ENCODE assay signal across 10 cellular contexts in the genomic region with DNA sequence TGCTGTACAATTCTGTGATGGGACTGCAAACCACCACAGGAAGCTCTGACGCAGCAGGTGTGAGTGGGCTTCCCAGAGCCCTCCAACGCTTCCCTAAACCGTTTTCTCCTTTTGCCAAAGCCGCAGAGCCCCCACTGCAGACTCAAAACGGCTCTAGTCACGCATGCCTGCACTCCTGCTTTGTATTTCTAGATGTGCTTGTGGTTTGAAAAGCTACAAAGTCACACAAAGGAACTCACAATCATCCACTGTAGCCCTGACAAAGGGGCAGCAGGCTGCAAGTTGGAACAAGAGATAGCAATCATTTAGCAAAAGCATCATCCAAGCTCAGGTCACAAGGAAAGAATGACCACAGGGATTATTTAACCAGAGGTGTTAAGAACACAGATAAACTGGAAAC.
A peak's percentile ranks its signal among the peaks of the same experiment; 100 is the strongest.
DNase-seq lines count a peak whose midpoint lies in the region; ATAC-seq and TF ChIP-seq lines count a peak whose summit lies in the region.
"Had no signal": no experiment of that assay in that cellular context is flagged by ENCODE, and none has a peak within 500 bp of the region (broad histone marks: within the 10 kb centered on the region; RNA-seq: fewer than 3 reads in every experiment).

No MANE protein-coding gene starts in this region.

- TF ChIP-seq POLR2A in GM18505 (IDR thresholded peaks at IDR 0.05; ENCODE audit: borderline replicate concordance, extremely low read depth, insufficient read depth, insufficient read length) (no peak), body of pancreas (IDR thresholded peaks at IDR 0.05) (no peak)

- ATAC-seq in GM18505 (IDR thresholded peaks at IDR 0.05; ENCODE audit: unreplicated experiment) (peak; percentile 33), GM21529 (IDR thresholded peaks at IDR 0.05; ENCODE audit: unreplicated experiment) (peak; percentile 34), body of pancreas (no peak), HG02840 (IDR thresholded peaks at IDR 0.05; ENCODE audit: low FRiP score, unreplicated experiment) (no peak)

- H3K4me2 ChIP-seq in Loucy (ENCODE audit: low read depth, low read length, poor library complexity, severe bottlenecking): peak overlapping the region; percentile 78

- H3K27ac ChIP-seq in body of pancreas: no peak overlapping the region

- H3K79me2 ChIP-seq in Loucy (ENCODE audit: insufficient read depth, low read length): no peaks in the 10 kb centered on the region

- peak overlapping the region; percentile 78 for H2AFZ ChIP-seq in Loucy (ENCODE audit: low read length)

- intact Hi-C loops in body of pancreas (cut with DNase I): no loop called here

- H3K9me3 ChIP-seq in Loucy (ENCODE audit: insufficient read depth, low read depth, low read length): no peaks in the 10 kb centered on the region
- H3K9me3 ChIP-seq in body of pancreas: no peaks in the 10 kb centered on the region

- H3K36me3 ChIP-seq in Loucy (ENCODE audit: insufficient read depth, low read length) (no peaks in the 10 kb centered on the region), body of pancreas (replicated peaks in 1 of 2; ENCODE audit: insufficient read depth in 1 of 2, low read depth in 2 of 2) (peaks cover 0 to 11% of the 10 kb centered on the region in 2 donors)

- no peaks in the 10 kb centered on the region for H3K27me3 ChIP-seq in Loucy (ENCODE audit: insufficient read depth, low read length, poor library complexity, severe bottlenecking)
- H3K27me3 ChIP-seq in body of pancreas: no peaks in the 10 kb centered on the region

- TF ChIP-seq CTCF in Loucy (conservative IDR thresholded peaks at IDR 0.05; ENCODE audit: low read length) (no peak), body of pancreas (IDR thresholded peaks at IDR 0.05) (no peak)

- H3K9ac ChIP-seq in Loucy (ENCODE audit: low read depth, low read length, poor library complexity, severe bottlenecking): peak overlapping the region; percentile 62

- peaks cover 6% of the 10 kb centered on the region; the same call in 1 of the 2 replicates for H3F3A ChIP-seq in Loucy (ENCODE audit: low read depth)

- H3K4me1 ChIP-seq in Loucy (ENCODE audit: insufficient read depth, low read length, poor library complexity, severe bottlenecking) (peaks cover 52% of the 10 kb centered on the region), body of pancreas (no peaks in the 10 kb centered on the region)

- no peaks in the 10 kb centered on the region for H4K20me1 ChIP-seq in Loucy (ENCODE audit: insufficient read depth, low read length, poor library complexity, severe bottlenecking)

- DNase-seq in kidney tubule cell (ENCODE audit: low spot score) (peak; percentile 42), cerebellar nuclear complex (lab: John Stamatoyannopoulos, UW) (no peak), cortex of kidney (lab: John Stamatoyannopoulos, UW) (no peak), body of pancreas (no peak)
- DNase-seq: activated effector memory CD4-positive, alpha-beta T cell treated with Interleukin-2 at 50 U/mL for 16 hours; NCI-H82 had no signal

- 75 to 78% methylated on average over 6 of the region's 6 CpGs for WGBS in body of pancreas, 2 donors

- H3K9me2 ChIP-seq in Loucy (replicated peaks; ENCODE audit: low read depth, low read length): no peaks in the 10 kb centered on the region

- H3K4me3 ChIP-seq in Loucy (ENCODE audit: low read length, poor library complexity, severe bottlenecking) (peak overlapping the region; percentile 56), body of pancreas (no peak overlapping the region)

Comparison
In these comparisons a context has a peak if more than half of its experiments do, and no peak if none do; other contexts are left out.
1. ATAC-seq: peak in GM18505 (single experiment) and GM21529 (single experiment); none in body of pancreas (single experiment) and HG02840 (single experiment).